Comparison of ENCODE assay signal across 9 cellular contexts in the genomic region with DNA sequence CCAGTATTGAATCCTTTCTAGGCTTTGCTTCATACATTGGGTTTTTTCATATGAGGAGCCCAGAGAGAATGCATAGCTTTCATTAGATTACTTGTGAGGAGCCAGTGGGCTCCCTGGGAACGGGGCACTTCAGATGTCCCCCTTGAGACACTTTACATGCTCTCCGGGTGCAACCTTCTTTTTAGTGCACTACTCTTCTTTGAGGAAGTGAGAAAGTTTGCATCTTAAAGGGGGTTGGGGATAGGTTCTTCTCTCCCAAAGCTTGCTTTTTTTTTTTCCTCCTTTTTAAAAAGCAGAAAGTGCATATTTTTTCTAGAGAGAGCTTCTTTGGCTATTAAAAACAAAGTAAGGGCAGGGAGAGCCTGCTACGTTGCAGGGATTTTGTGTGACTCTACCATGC.
DNase-seq lines count a peak whose midpoint lies in the region; ATAC-seq and TF ChIP-seq lines count a peak whose summit lies in the region.
"Had no signal": no experiment of that assay in that cellular context is flagged by ENCODE, and none has a peak within 500 bp of the region (broad histone marks: within the 10 kb centered on the region; RNA-seq: fewer than 3 reads in every experiment).

No MANE protein-coding gene starts in this region.

- H3K27ac ChIP-seq in SK-N-MC, result no peak overlapping the region

- peak overlapping the region; percentile 52 for H3K9ac ChIP-seq in SK-N-MC (ENCODE audit: insufficient read length)

- H3K36me3 ChIP-seq in SK-N-MC (ENCODE audit: insufficient read depth, low read length), result peaks cover 55% of the 10 kb centered on the region

- DNase-seq in GM12865 (ENCODE audit: low read depth) (peak; percentile 54), SK-N-MC (ENCODE audit: low read depth, low spot score) (no peak), NCI-H1048 (lab: John Stamatoyannopoulos, UW) (no peak), NCI-H446 (lab: John Stamatoyannopoulos, UW) (no peak)
- no peak for DNase-seq in activated CD4-positive, alpha-beta T cell treated with anti-CD3 and anti-CD28 coated beads, Interleukin-2, amount 50 U/mL, for 48 hours
- DNase-seq: mesenchymal stem cell had no signal

- TF ChIP-seq CTCF in GM12865 (IDR thresholded peaks at IDR 0.05; ENCODE audit: insufficient read depth, low read depth, low read length, missing control alignments), result no peak

- H3K4me3 ChIP-seq in GM12865 (ENCODE audit: low read depth, low read length), result no peak overlapping the region
- no peak overlapping the region for H3K4me3 ChIP-seq in SK-N-MC

- H3K9me3 ChIP-seq in SK-N-MC (ENCODE audit: low read depth, low read length), result no peaks in the 10 kb centered on the region

- peak; percentile 20 for ATAC-seq in GM19397 (IDR thresholded peaks at IDR 0.05; ENCODE audit: unreplicated experiment)
- peak; percentile 34 for ATAC-seq in HG03064 (IDR thresholded peaks at IDR 0.05; ENCODE audit: low read depth, unreplicated experiment)
- ATAC-seq in HG03521 (IDR thresholded peaks at IDR 0.05; ENCODE audit: unreplicated experiment), result no peak
